ENCODE assay signal across 1 cellular context in the genomic region with DNA sequence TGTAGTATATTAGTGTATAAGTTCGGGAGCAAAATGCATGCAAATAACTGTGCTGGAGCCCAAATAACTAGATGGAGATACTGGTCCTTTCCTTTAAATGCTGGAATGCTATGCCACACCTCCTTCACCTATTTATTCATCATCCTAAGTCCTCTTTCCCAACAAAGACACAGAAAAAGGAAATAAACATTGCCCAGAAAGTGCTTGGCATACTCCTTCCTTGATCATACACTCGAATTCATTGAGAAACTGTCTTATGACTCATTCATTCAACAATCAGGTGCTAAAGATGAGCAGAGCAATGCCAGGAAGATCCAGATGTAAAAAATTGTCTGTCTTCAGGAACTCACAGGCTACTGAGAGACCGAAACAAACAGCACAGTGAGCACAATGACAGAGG.
TF ChIP-seq lines count a peak whose summit lies in the region.

No MANE protein-coding gene starts in this region.

TF ChIP-seq in GM23338, 12 proteins besides CTCF, POLR2A, EP300 and RAD21 (continued from another document):
- TF ChIP-seq, protein P1, sequence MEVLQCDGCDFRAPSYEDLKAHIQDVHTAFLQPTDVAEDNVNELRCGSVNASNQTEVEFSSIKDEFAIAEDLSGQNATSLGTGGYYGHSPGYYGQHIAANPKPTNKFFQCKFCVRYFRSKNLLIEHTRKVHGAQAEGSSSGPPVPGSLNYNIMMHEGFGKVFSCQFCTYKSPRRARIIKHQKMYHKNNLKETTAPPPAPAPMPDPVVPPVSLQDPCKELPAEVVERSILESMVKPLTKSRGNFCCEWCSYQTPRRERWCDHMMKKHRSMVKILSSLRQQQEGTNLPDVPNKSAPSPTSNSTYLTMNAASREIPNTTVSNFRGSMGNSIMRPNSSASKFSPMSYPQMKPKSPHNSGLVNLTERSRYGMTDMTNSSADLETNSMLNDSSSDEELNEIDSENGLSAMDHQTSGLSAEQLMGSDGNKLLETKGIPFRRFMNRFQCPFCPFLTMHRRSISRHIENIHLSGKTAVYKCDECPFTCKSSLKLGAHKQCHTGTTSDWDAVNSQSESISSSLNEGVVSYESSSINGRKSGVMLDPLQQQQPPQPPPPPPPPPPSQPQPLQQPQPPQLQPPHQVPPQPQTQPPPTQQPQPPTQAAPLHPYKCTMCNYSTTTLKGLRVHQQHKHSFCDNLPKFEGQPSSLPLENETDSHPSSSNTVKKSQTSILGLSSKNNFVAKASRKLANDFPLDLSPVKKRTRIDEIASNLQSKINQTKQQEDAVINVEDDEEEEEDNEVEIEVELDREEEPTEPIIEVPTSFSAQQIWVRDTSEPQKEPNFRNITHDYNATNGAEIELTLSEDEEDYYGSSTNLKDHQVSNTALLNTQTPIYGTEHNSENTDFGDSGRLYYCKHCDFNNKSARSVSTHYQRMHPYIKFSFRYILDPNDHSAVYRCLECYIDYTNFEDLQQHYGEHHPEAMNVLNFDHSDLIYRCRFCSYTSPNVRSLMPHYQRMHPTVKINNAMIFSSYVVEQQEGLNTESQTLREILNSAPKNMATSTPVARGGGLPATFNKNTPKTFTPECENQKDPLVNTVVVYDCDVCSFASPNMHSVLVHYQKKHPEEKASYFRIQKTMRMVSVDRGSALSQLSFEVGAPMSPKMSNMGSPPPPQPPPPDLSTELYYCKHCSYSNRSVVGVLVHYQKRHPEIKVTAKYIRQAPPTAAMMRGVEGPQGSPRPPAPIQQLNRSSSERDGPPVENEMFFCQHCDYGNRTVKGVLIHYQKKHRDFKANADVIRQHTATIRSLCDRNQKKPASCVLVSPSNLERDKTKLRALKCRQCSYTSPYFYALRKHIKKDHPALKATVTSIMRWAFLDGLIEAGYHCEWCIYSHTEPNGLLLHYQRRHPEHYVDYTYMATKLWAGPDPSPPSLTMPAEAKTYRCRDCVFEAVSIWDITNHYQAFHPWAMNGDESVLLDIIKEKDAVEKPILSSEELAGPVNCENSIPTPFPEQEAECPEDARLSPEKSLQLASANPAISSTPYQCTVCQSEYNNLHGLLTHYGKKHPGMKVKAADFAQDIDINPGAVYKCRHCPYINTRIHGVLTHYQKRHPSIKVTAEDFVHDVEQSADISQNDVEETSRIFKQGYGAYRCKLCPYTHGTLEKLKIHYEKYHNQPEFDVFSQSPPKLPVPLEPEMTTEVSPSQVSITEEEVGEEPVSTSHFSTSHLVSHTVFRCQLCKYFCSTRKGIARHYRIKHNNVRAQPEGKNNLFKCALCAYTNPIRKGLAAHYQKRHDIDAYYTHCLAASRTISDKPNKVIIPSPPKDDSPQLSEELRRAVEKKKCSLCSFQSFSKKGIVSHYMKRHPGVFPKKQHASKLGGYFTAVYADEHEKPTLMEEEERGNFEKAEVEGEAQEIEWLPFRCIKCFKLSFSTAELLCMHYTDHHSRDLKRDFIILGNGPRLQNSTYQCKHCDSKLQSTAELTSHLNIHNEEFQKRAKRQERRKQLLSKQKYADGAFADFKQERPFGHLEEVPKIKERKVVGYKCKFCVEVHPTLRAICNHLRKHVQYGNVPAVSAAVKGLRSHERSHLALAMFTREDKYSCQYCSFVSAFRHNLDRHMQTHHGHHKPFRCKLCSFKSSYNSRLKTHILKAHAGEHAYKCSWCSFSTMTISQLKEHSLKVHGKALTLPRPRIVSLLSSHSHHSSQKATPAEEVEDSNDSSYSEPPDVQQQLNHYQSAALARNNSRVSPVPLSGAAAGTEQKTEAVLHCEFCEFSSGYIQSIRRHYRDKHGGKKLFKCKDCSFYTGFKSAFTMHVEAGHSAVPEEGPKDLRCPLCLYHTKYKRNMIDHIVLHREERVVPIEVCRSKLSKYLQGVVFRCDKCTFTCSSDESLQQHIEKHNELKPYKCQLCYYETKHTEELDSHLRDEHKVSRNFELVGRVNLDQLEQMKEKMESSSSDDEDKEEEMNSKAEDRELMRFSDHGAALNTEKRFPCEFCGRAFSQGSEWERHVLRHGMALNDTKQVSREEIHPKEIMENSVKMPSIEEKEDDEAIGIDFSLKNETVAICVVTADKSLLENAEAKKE (CRISPR knock-in tag; IDR thresholded peaks at IDR 0.05) = no peak
